In the genomic region with DNA sequence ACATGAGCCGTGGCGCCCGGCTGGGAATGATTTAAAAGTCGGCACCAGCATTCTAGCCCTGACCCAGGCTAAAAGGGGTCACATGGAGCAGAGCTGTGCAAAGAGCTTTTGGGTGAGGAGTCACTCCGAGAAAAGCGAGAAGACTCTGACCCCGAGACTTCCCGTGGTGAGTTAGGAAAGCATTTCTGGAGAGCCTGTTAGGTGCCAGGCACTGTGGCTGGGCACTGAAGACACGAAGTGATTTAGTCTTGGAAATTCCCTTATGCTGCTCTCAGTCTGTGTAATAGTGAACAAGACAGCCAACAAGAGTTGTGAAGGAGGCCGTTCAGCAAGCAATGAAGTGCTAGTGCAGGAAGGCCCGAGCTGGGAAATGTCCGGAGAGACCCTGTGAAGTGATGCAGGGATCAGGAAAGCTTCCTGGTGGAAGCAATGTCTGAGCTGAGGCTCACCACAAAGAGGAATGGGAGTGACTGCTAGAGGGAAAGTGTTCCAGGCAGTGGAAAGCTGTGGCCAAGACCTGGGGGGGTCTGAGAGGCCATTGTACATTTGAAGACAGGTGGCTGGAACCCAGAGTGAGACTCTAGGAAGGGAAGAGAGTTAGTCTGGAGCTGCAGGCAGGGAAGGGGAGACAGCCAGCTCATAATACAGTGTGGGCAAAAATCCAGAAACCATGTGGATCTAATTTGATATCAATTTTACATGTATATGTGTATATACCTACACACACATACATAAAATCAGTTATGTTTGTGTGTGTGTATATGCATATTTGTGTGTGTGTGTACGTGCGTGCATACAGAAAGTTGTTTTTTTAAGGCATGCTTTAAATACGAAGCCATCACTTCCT, we compare ENCODE assay signal across 10 cellular contexts. TPM values are rescaled to one million over a fixed set of nuclear protein-coding genes. Genes with fewer than 3 reads are reported as not detected.
DNase-seq lines count a peak whose midpoint lies in the region; ATAC-seq and TF ChIP-seq lines count a peak whose summit lies in the region.
"Had no signal": no experiment of that assay in that cellular context is flagged by ENCODE, and none has a peak within 500 bp of the region (broad histone marks: within the 10 kb centered on the region; RNA-seq: fewer than 3 reads in every experiment).

No MANE protein-coding gene starts in this region.

- peaks cover 0 to 5% (median 0%) of the 10 kb centered on the region in 3 experiments for H3K36me3 ChIP-seq in naive thymus-derived CD4-positive, alpha-beta T cell (ENCODE audit: control insufficient read depth in 2 of 3, insufficient read depth in 3 of 3, low read length in 3 of 3)
- no peaks in the 10 kb centered on the region for H3K36me3 ChIP-seq in vagina

- no peaks in the 10 kb centered on the region for H3K27me3 Mint-ChIP-seq in naive thymus-derived CD4-positive, alpha-beta T cell

- CTCF ChIA-PET in naive thymus-derived CD4-positive, alpha-beta T cell (lab: Charles Lee) = interaction anchor here (0.9 to 1.5 kb wide), 2 partner anchors 32 to 33 kb away, joined by 3 to 7 read pairs; partner anchors contain the start of gene MARK2

- TF ChIP-seq CTCF in vagina (IDR thresholded peaks at IDR 0.05) = no peak

- H3K4me3 Mint-ChIP-seq in naive thymus-derived CD4-positive, alpha-beta T cell = peak overlapping the region in 9 of 10 donors; percentile 43 to 84 (median 75)

- no peaks in the 10 kb centered on the region for H3K27me3 ChIP-seq in naive thymus-derived CD4-positive, alpha-beta T cell (ENCODE audit: control insufficient read depth in 2 of 2, insufficient read depth in 2 of 2, low read length in 2 of 2)
- H3K27me3 ChIP-seq in vagina = no peaks in the 10 kb centered on the region

- ATAC-seq in naive thymus-derived CD4-positive, alpha-beta T cell = no peak

- no peak for TF ChIP-seq POLR2A in vagina (IDR thresholded peaks at IDR 0.05)

- peak overlapping the region; percentile 24 for H3K27ac ChIP-seq in angular gyrus (ENCODE audit: low read depth, low read length)
- peak overlapping the region; percentile 21 for H3K27ac ChIP-seq in naive thymus-derived CD4-positive, alpha-beta T cell (ENCODE audit: low read depth, low read length)
- peak overlapping the region; percentile 45 for H3K27ac ChIP-seq in vagina

- H3K9me3 Mint-ChIP-seq in naive thymus-derived CD4-positive, alpha-beta T cell = peaks cover 0 to 1% (median 0%) of the 10 kb centered on the region in 11 donors

- peaks cover 72 to 95% (median 89%) of the 10 kb centered on the region in 7 donors for H3K4me1 Mint-ChIP-seq in naive thymus-derived CD4-positive, alpha-beta T cell

- peaks cover 0 to 17% (median 3%) of the 10 kb centered on the region in 5 donors for H3K36me3 Mint-ChIP-seq in naive thymus-derived CD4-positive, alpha-beta T cell

- peak; percentile 18 for DNase-seq in stimulated activated CD4-positive, alpha-beta T cell treated with anti-CD3 and anti-CD28 coated beads, Interleukin-4, amount 100 ng/mL, for 24 hours
- DNase-seq in stimulated activated CD4-positive, alpha-beta T cell treated with anti-CD3 and anti-CD28 coated beads, Interleukin-2, amount 100 ng/mL, for 24 hours = no peak
- DNase-seq in naive thymus-derived CD4-positive, alpha-beta T cell = no peak
- DNase-seq in vagina (ENCODE audit: extremely low spot score in 2 of 2) (no peak), COR-L47 (lab: John Stamatoyannopoulos, UW) (no peak), NCI-H510A (lab: John Stamatoyannopoulos, UW) (no peak), ureter (ENCODE audit: low spot score) (no peak)
- DNase-seq: activated CD8-positive, alpha-beta memory T cell treated with anti-CD3 and anti-CD28 coated beads for 24 hours; NCI-H748 treated with DMSO at 0.1 percent for 48 hours had no signal

- intact Hi-C loops in naive thymus-derived CD4-positive, alpha-beta T cell (cut with micrococcal nuclease) = no loop called here
- intact Hi-C loops in vagina (cut with DNase I) = no loop called here

- peaks cover 72 to 77% of the 10 kb centered on the region in 2 donors for H3K4me1 ChIP-seq in naive thymus-derived CD4-positive, alpha-beta T cell (ENCODE audit: control insufficient read depth in 2 of 2, insufficient read depth in 2 of 2, low read length in 2 of 2)
- H3K4me1 ChIP-seq in vagina = peaks cover 89% of the 10 kb centered on the region

- POLR2A ChIA-PET in naive thymus-derived CD4-positive, alpha-beta T cell (lab: Charles Lee) = interaction anchor here (0.6 to 2.4 kb wide), 6 partner anchors 10 to 32 kb away, joined by 3 to 11 read pairs (median 4); partner anchors contain the start of gene MARK2

- H3K9me3 ChIP-seq in naive thymus-derived CD4-positive, alpha-beta T cell (ENCODE audit: control insufficient read depth in 2 of 3, low read length in 3 of 3) = no peaks in the 10 kb centered on the region
- no peaks in the 10 kb centered on the region for H3K9me3 ChIP-seq in vagina

- no peak overlapping the region for H3K4me3 ChIP-seq in naive thymus-derived CD4-positive, alpha-beta T cell (ENCODE audit: low read length)
- no peak overlapping the region for H3K4me3 ChIP-seq in vagina

- peak overlapping the region; percentile 56 to 95 (median 79) for H3K27ac Mint-ChIP-seq in naive thymus-derived CD4-positive, alpha-beta T cell

RNA-seq across cellular contexts. Expression of gene MARK2, which starts 31.7 kb away (rescaled TPM):
- 10 to 100 TPM; 42.3 to 69.1 (median 56.8) TPM for total RNA-seq in naive thymus-derived CD4-positive, alpha-beta T cell
- polyA plus RNA-seq in naive thymus-derived CD4-positive, alpha-beta T cell = 10 to 100 TPM; 29.4 to 64.5 TPM
- total RNA-seq in vagina (35.6 TPM), ureter (61.5 TPM)

RNA-seq across cellular contexts. Expression of gene RCOR2, which starts 46.4 kb away (rescaled TPM):
- total RNA-seq in naive thymus-derived CD4-positive, alpha-beta T cell = under 1 TPM in 1 of 5 experiments, not detected in 4; 0.07 TPM
- not detected for polyA plus RNA-seq in naive thymus-derived CD4-positive, alpha-beta T cell
- total RNA-seq in vagina (not detected), ureter (2.0 TPM)

RNA-seq across cellular contexts. Expression of gene SPINDOC, which starts 57.3 kb away (rescaled TPM):
- 10 to 100 TPM in 2 of 5 experiments, 1 to 10 TPM in 3; 6.6 to 42.2 (median 9.3) TPM for total RNA-seq in naive thymus-derived CD4-positive, alpha-beta T cell
- polyA plus RNA-seq in naive thymus-derived CD4-positive, alpha-beta T cell = under 1 TPM; 0.22 to 0.53 TPM
- total RNA-seq in vagina (6.6 TPM), ureter (13.0 TPM)
